In genomic region chr20:572752-573151, GRCh38 we compare ENCODE assay signal across 1 cellular context.
TF ChIP-seq lines count a peak whose summit lies in the region.

No MANE protein-coding gene starts in this region.

TF ChIP-seq in HepG2, 621 proteins besides CTCF, POLR2A, EP300 and RAD21:
- TF ChIP-seq, protein P1, sequence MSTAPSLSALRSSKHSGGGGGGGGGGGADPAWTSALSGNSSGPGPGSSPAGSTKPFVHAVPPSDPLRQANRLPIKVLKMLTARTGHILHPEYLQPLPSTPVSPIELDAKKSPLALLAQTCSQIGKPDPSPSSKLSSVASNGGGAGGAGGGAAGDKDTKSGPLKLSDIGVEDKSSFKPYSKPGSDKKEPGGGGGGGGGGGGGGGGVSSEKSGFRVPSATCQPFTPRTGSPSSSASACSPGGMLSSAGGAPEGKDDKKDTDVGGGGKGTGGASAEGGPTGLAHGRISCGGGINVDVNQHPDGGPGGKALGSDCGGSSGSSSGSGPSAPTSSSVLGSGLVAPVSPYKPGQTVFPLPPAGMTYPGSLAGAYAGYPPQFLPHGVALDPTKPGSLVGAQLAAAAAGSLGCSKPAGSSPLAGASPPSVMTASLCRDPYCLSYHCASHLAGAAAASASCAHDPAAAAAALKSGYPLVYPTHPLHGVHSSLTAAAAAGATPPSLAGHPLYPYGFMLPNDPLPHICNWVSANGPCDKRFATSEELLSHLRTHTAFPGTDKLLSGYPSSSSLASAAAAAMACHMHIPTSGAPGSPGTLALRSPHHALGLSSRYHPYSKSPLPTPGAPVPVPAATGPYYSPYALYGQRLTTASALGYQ (CRISPR knock-in tag; IDR thresholded peaks at IDR 0.05), result no peak
- TF ChIP-seq, protein P2, sequence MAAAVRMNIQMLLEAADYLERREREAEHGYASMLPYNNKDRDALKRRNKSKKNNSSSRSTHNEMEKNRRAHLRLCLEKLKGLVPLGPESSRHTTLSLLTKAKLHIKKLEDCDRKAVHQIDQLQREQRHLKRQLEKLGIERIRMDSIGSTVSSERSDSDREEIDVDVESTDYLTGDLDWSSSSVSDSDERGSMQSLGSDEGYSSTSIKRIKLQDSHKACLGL (CRISPR knock-in tag; IDR thresholded peaks at IDR 0.05), result no peak
- no peak for TF ChIP-seq RBAK (CRISPR knock-in tag; IDR thresholded peaks at IDR 0.05)
- TF ChIP-seq ZFP36 (IDR thresholded peaks at IDR 0.05; ENCODE audit: borderline replicate concordance, low read depth, low read length, partially characterized antibody), result no peak
- no peak for TF ChIP-seq ZNF761 (CRISPR knock-in tag; conservative IDR thresholded peaks at IDR 0.05)
- no peak for TF ChIP-seq MEF2D (CRISPR knock-in tag; IDR thresholded peaks at IDR 0.05)
- no peak for TF ChIP-seq SOX5 (CRISPR knock-in tag; IDR thresholded peaks at IDR 0.05; ENCODE audit: borderline replicate concordance)
- TF ChIP-seq MYNN (CRISPR knock-in tag; IDR thresholded peaks at IDR 0.05; ENCODE audit: low read depth), result no peak
- TF ChIP-seq ZKSCAN5 (CRISPR knock-in tag; IDR thresholded peaks at IDR 0.05), result no peak
- no peak for TF ChIP-seq RBFOX2 (IDR thresholded peaks at IDR 0.05; ENCODE audit: low read depth, low read length)
- no peak for TF ChIP-seq ZNF224 (CRISPR knock-in tag; IDR thresholded peaks at IDR 0.05)
- no peak for TF ChIP-seq MXD3 (CRISPR knock-in tag; IDR thresholded peaks at IDR 0.05)
- no peak for TF ChIP-seq CBX1 (IDR thresholded peaks at IDR 0.05; ENCODE audit: low read depth)
TF ChIP-seq in HepG2: peak in this region for 0.
